ENCODE assay signal across 20 cellular contexts in genomic region chr12:82954064-82954463, GRCh38.
"Had no signal": no experiment of that assay in that cellular context is flagged by ENCODE, and none has a peak within 500 bp of the region (broad histone marks: within the 10 kb centered on the region; RNA-seq: fewer than 3 reads in every experiment).

No MANE protein-coding gene starts in this region.

- DNase-seq: IMR-90, Karpas-422, KG1, MG63, NCI-H1092, NCI-H1105 treated with DMSO at 0.1 percent for 48 hours, NCI-H1417 treated with DMSO at 0.1 percent for 48 hours, NCI-H146, NCI-H1694 treated with DMSO at 0.1 percent for 48 hours, NCI-H1930, NCI-H2081, NCI-H2107, NCI-H2171 treated with DMSO at 0.1 percent for 48 hours, NCI-H524, NCI-H526 treated with DMSO at 0.1 percent for 48 hours, NCI-H774, PC-3, SHP77 treated with DMSO at 0.1 percent for 48 hours, SJCRH30 had no signal

- ATAC-seq: Panc1, PC-3 had no signal
